ENCODE assay signal across 19 cellular contexts in the genomic region with DNA sequence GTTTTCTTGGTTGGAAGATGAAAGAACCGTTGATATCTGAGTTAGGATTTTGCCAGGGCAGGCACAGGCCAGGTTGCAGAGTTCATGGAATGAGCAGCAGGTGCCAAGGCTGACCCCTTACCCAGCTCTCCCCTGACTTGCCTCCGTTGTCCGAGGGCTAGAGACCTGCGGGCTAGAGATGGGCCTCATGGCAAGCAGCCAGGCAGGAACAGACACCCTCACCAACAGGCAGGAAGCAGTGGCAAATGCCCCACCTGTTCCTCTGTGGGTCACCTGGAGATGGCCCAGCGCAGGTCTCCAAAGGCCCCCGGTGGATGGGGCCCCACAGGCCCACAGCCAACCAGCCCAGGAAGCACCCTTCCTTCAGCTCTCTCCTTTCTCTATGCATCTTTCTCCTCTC.
"Had no signal": no experiment of that assay in that cellular context is flagged by ENCODE, and none has a peak within 500 bp of the region (broad histone marks: within the 10 kb centered on the region; RNA-seq: fewer than 3 reads in every experiment).

No MANE protein-coding gene starts in this region.

- H3K4me3 ChIP-seq: colonic mucosa, hepatocyte, testis, tibial nerve, upper lobe of right lung, vagina had no signal

- H3K27ac ChIP-seq: colonic mucosa, hepatocyte, neutrophil, testis, tibial nerve, upper lobe of right lung, vagina had no signal

- H3K27me3 ChIP-seq: colonic mucosa, testis, tibial nerve, upper lobe of right lung, vagina had no signal

- H3K4me3 Mint-ChIP-seq: endodermal cell; nephron; stimulated activated memory B cell treated with anti-CD40 and anti-IgM and Interleukin-4, amounts not matched to agents 10 μg/mL and 1 μg/mL and 100 μg/mL, for 72 hours; stimulated activated naive CD8-positive, alpha-beta T cell treated with anti-CD3 and anti-CD28 coated beads, Interleukin-15, amount 100 ng/mL, for 72 hours had no signal

- H3K9me3 Mint-ChIP-seq: endodermal cell; nephron; stimulated activated naive CD8-positive, alpha-beta T cell treated with anti-CD3 and anti-CD28 coated beads, Interleukin-15, amount 100 ng/mL, for 72 hours had no signal

- DNase-seq: colonic mucosa; dermis blood vessel endothelial cell; endodermal cell; foreskin melanocyte; kidney; left cardiac atrium; right cardiac atrium; stimulated activated CD4-positive, alpha-beta T cell treated with anti-CD3 and anti-CD28 coated beads, Interleukin-15, amount 100 ng/mL, for 24 hours; stimulated activated CD4-positive, alpha-beta T cell treated with anti-CD3 and anti-CD28 coated beads, Interleukin-1b, Interleukin-23, amount 100 ng/mL, for 48 hours; stimulated activated CD4-positive, alpha-beta T cell treated with anti-CD3 and anti-CD28 coated beads, Interleukin-4, amount 100 ng/mL, for 24 hours; stimulated activated naive CD8-positive, alpha-beta T cell treated with anti-CD3 and anti-CD28 coated beads, Interleukin-15, amount 100 ng/mL, for 72 hours; testis; upper lobe of right lung had no signal

- H3K27ac Mint-ChIP-seq: endodermal cell; stimulated activated memory B cell treated with anti-CD40 and anti-IgM and Interleukin-4, amounts not matched to agents 10 μg/mL and 1 μg/mL and 100 μg/mL, for 72 hours had no signal

- H3K36me3 ChIP-seq: colonic mucosa, neutrophil, tibial nerve, upper lobe of right lung, vagina had no signal

- ATAC-seq: left cardiac atrium; right cardiac atrium; stimulated activated memory B cell treated with anti-CD40 and anti-IgM and Interleukin-4, amounts not matched to agents 10 μg/mL and 1 μg/mL and 100 μg/mL, for 72 hours; stimulated activated naive CD8-positive, alpha-beta T cell treated with anti-CD3 and anti-CD28 coated beads, Interleukin-15, amount 100 ng/mL, for 72 hours; upper lobe of right lung had no signal

- H3K4me1 Mint-ChIP-seq: stimulated activated memory B cell treated with anti-CD40 and anti-IgM and Interleukin-4, amounts not matched to agents 10 μg/mL and 1 μg/mL and 100 μg/mL, for 72 hours; stimulated activated naive CD8-positive, alpha-beta T cell treated with anti-CD3 and anti-CD28 coated beads, Interleukin-15, amount 100 ng/mL, for 72 hours had no signal

- H3K36me3 Mint-ChIP-seq: stimulated activated memory B cell treated with anti-CD40 and anti-IgM and Interleukin-4, amounts not matched to agents 10 μg/mL and 1 μg/mL and 100 μg/mL, for 72 hours had no signal

- H3K9me3 ChIP-seq: colonic mucosa, neutrophil, testis, tibial nerve, upper lobe of right lung, vagina had no signal

- H3K4me1 ChIP-seq: colonic mucosa, testis, upper lobe of right lung, vagina had no signal
